23 cellular contexts compared by ENCODE assay signal in genomic region chr19:18852634-18853033, GRCh38. TPM values are rescaled to one million over a fixed set of nuclear protein-coding genes. Genes with fewer than 3 reads are reported as not detected.
"Had no signal": no experiment of that assay in that cellular context is flagged by ENCODE, and none has a peak within 500 bp of the region (broad histone marks: within the 10 kb centered on the region; RNA-seq: fewer than 3 reads in every experiment).

No MANE protein-coding gene starts in this region.

- ATAC-seq: activated CD4-positive, CD25-positive, alpha-beta regulatory T cell treated with anti-CD3 and anti-CD28 coated beads, Interleukin-2, amount 50 U/mL, for 24 hours; activated naive CD8-positive, alpha-beta T cell treated with anti-CD3 and anti-CD28 coated beads, Interleukin-2, amount 50 U/mL, for 24 hours; activated T-cell treated with anti-CD3 and anti-CD28 coated beads, Interleukin-2, amount 50 U/mL, for 72 hours; foreskin keratinocyte; mucosa of descending colon; naive thymus-derived CD4-positive, alpha-beta T cell; stimulated activated naive CD8-positive, alpha-beta T cell treated with anti-CD3 and anti-CD28 coated beads, Interleukin-15, Interleukin-2, amounts not matched to agents 100 U/mL and 50 U/mL, for 24 hours had no signal

- H3K27ac ChIP-seq: cardiac muscle cell, foreskin keratinocyte, sigmoid colon, upper lobe of left lung had no signal

- H3K27me3 ChIP-seq: cardiac muscle cell, foreskin keratinocyte, sigmoid colon, upper lobe of left lung had no signal

- H3K27ac Mint-ChIP-seq: activated CD4-positive, alpha-beta memory T cell treated with anti-CD3 and anti-CD28 coated beads, Interleukin-2, amount 10 ng/mL, durations not matched to agents 7 days and 5 days; activated CD4-positive, alpha-beta T cell treated with anti-CD3 and anti-CD28 coated beads, Interleukin-2, amount 10 ng/mL, durations not matched to agents 24 days and 14 days; activated naive CD4-positive, alpha-beta T cell treated with anti-CD3 and anti-CD28 coated beads for 36 hours; activated naive CD8-positive, alpha-beta T cell treated with anti-CD3 and anti-CD28 coated beads, Interleukin-2, amount 50 U/mL, for 24 hours; activated T-cell treated with anti-CD3 and anti-CD28 coated beads, Interleukin-2, amount 50 U/mL, for 72 hours; memory B cell had no signal

- H3K9me3 ChIP-seq: mucosa of descending colon, sigmoid colon, upper lobe of left lung had no signal

- H3K27me3 Mint-ChIP-seq: activated CD4-positive, alpha-beta memory T cell treated with anti-CD3 and anti-CD28 coated beads, Interleukin-2, amount 10 ng/mL, durations not matched to agents 7 days and 5 days; activated CD4-positive, alpha-beta T cell treated with anti-CD3 and anti-CD28 coated beads, Interleukin-2, amount 10 ng/mL, durations not matched to agents 24 days and 14 days; activated naive CD8-positive, alpha-beta T cell treated with anti-CD3 and anti-CD28 coated beads, Interleukin-2, amount 50 U/mL, for 24 hours; memory B cell; naive thymus-derived CD4-positive, alpha-beta T cell had no signal

- H3K4me3 ChIP-seq: cardiac muscle cell, mucosa of descending colon, sigmoid colon, upper lobe of left lung had no signal

- H3K9me3 Mint-ChIP-seq: activated CD4-positive, alpha-beta memory T cell treated with anti-CD3 and anti-CD28 coated beads, Interleukin-2, amount 10 ng/mL, durations not matched to agents 7 days and 5 days; activated CD4-positive, alpha-beta T cell treated with anti-CD3 and anti-CD28 coated beads, Interleukin-2, amount 10 ng/mL, durations not matched to agents 24 days and 14 days; activated naive CD4-positive, alpha-beta T cell treated with anti-CD3 and anti-CD28 coated beads for 36 hours; activated naive CD8-positive, alpha-beta T cell treated with anti-CD3 and anti-CD28 coated beads, Interleukin-2, amount 50 U/mL, for 24 hours; activated T-cell treated with anti-CD3 and anti-CD28 coated beads, Interleukin-2, amount 50 U/mL, for 72 hours; memory B cell; naive thymus-derived CD4-positive, alpha-beta T cell; neural crest cell had no signal

- H3K4me3 Mint-ChIP-seq: activated CD4-positive, alpha-beta memory T cell treated with anti-CD3 and anti-CD28 coated beads, Interleukin-2, amount 10 ng/mL, durations not matched to agents 7 days and 5 days; activated CD4-positive, alpha-beta T cell treated with anti-CD3 and anti-CD28 coated beads, Interleukin-2, amount 10 ng/mL, durations not matched to agents 24 days and 14 days; activated naive CD4-positive, alpha-beta T cell treated with anti-CD3 and anti-CD28 coated beads for 36 hours; activated naive CD8-positive, alpha-beta T cell treated with anti-CD3 and anti-CD28 coated beads, Interleukin-2, amount 50 U/mL, for 24 hours; activated T-cell treated with anti-CD3 and anti-CD28 coated beads, Interleukin-2, amount 50 U/mL, for 72 hours; memory B cell; naive thymus-derived CD4-positive, alpha-beta T cell; neural crest cell had no signal

- H3K4me1 Mint-ChIP-seq: neural crest cell had no signal

- DNase-seq: activated CD4-positive, alpha-beta memory T cell treated with anti-CD3 and anti-CD28 coated beads, Interleukin-2, amount 10 ng/mL, durations not matched to agents 7 days and 5 days; activated CD4-positive, alpha-beta T cell treated with anti-CD3 and anti-CD28 coated beads, Interleukin-2, amount 10 ng/mL, durations not matched to agents 24 days and 14 days; activated effector memory CD4-positive, alpha-beta T cell treated with Interleukin-2 at 50 U/mL for 16 hours; activated naive CD4-positive, alpha-beta T cell treated with anti-CD3 and anti-CD28 coated beads for 36 hours; activated naive CD8-positive, alpha-beta T cell treated with anti-CD3 and anti-CD28 coated beads, Interleukin-2, amount 50 U/mL, for 24 hours; activated T-cell treated with anti-CD3 and anti-CD28 coated beads, Interleukin-2, amount 50 U/mL, for 72 hours; cortex of kidney; mucosa of descending colon; naive thymus-derived CD4-positive, alpha-beta T cell; stimulated activated CD4-positive, alpha-beta T cell treated with anti-CD3 and anti-CD28 coated beads, Interleukin-2, amount 100 ng/mL, for 48 hours; stimulated activated CD8-positive, alpha-beta memory T cell treated with anti-CD3 and anti-CD28 coated beads, Interleukin-4, amount 100 ng/mL, for 48 hours; stimulated activated naive CD8-positive, alpha-beta T cell treated with anti-CD3 and anti-CD28 coated beads, Interleukin-15, Interleukin-2, amounts not matched to agents 100 U/mL and 50 U/mL, for 24 hours; T-helper 9 cell had no signal

RNA-seq across cellular contexts. Expression of gene CERS1, which starts 43.3 kb away (rescaled TPM):
- total RNA-seq: activated CD4-positive, alpha-beta memory T cell treated with anti-CD3 and anti-CD28 coated beads, Interleukin-2, amount 10 ng/mL, durations not matched to agents 7 days and 5 days; activated naive CD4-positive, alpha-beta T cell treated with anti-CD3 and anti-CD28 coated beads for 36 hours; activated T-cell treated with anti-CD3 and anti-CD28 coated beads, Interleukin-2, amount 50 U/mL, for 72 hours; naive thymus-derived CD4-positive, alpha-beta T cell; subcutaneous adipose tissue; T-helper 1 cell treated with Interleukin-12 subunit alpha and Interleukin-12 subunit beta and Interleukin-4 antibody, amounts not matched to agents 30 ng/mL and 1 ng/mL, for 36 hours had no signal
- polyA plus RNA-seq: liver; naive thymus-derived CD4-positive, alpha-beta T cell had no signal
